16 cellular contexts compared by ENCODE assay signal in genomic region chr6:32369678-32370077, GRCh38. TPM values are rescaled to one million over a fixed set of nuclear protein-coding genes. Genes with fewer than 3 reads are reported as not detected.
A peak's percentile ranks its signal among the peaks of the same experiment; 100 is the strongest.
DNase-seq lines count a peak whose midpoint lies in the region; FAIRE-seq and TF ChIP-seq lines count a peak whose summit lies in the region.
"Had no signal": no experiment of that assay in that cellular context is flagged by ENCODE, and none has a peak within 500 bp of the region (broad histone marks: within the 10 kb centered on the region; RNA-seq: fewer than 3 reads in every experiment).

No MANE protein-coding gene starts in this region.

- H3K4me2 ChIP-seq in osteoblast (ENCODE audit: insufficient read depth, low read length): no peak overlapping the region

- peaks cover 6% of the 10 kb centered on the region for H3K4me1 ChIP-seq in osteoblast (ENCODE audit: insufficient read depth, low read length)
- H3K4me1 ChIP-seq: tibial artery had no signal

- FAIRE-seq in bronchial epithelial cell (lab: Jason Lieb, UNC): no peak

- DNase-seq in DMS53 (lab: John Stamatoyannopoulos, UW) (peak; percentile 4), DMS53 treated with DMSO at 0.1 percent for 48 hours (lab: John Stamatoyannopoulos, UW; ENCODE audit: unreplicated experiment) (no peak), HS-5 (ENCODE audit: low read depth) (peak; percentile 97), bronchial epithelial cell (ENCODE audit: low read depth) (peak; percentile 96), osteoblast (ENCODE audit: insufficient read length, low spot score, missing footprints) (peak; percentile 73), SKM-1 (lab: John Stamatoyannopoulos, UW; ENCODE audit: unreplicated experiment) (no peak), GM19238 (ENCODE audit: insufficient read length, low spot score) (no peak), type B pancreatic cell (ENCODE audit: extremely low spot score, unreplicated experiment) (no peak)
- DNase-seq: GDM1, H9, MM.1S, NCI-H774, tibial artery had no signal

- H3K36me3 ChIP-seq in bronchial epithelial cell (ENCODE audit: control insufficient read depth, insufficient read depth, low read length) (no peaks in the 10 kb centered on the region), osteoblast (ENCODE audit: insufficient read depth, low read length) (no peaks in the 10 kb centered on the region)
- H3K36me3 ChIP-seq: cardiac muscle cell, tibial artery had no signal

- H3K4me1 Mint-ChIP-seq in type B pancreatic cell (ENCODE audit: unreplicated experiment): peaks cover 6% of the 10 kb centered on the region

- no peaks in the 10 kb centered on the region for H3K9me3 ChIP-seq in osteoblast (ENCODE audit: low read depth, low read length)
- H3K9me3 ChIP-seq: tibial artery had no signal

- no peak overlapping the region for H3K4me3 Mint-ChIP-seq in type B pancreatic cell
- H3K4me3 Mint-ChIP-seq: H9 had no signal

- H3K27me3 ChIP-seq in bronchial epithelial cell (ENCODE audit: control insufficient read depth, insufficient read depth, low read length) (peaks cover 3% of the 10 kb centered on the region), osteoblast (ENCODE audit: insufficient read depth, low read length) (peaks cover 2% of the 10 kb centered on the region)
- H3K27me3 ChIP-seq: cardiac muscle cell, tibial artery had no signal

- H3K4me3 ChIP-seq in bronchial epithelial cell (ENCODE audit: low read depth, low read length) (no peak overlapping the region), osteoblast (ENCODE audit: insufficient read depth, low read length) (no peak overlapping the region)
- H3K4me3 ChIP-seq: cardiac muscle cell, tibial artery had no signal

- no peak overlapping the region for H3K27ac ChIP-seq in osteoblast (ENCODE audit: low read depth, low read length)
- H3K27ac ChIP-seq: 22Rv1, cardiac muscle cell, tibial artery had no signal

- H3K36me3 Mint-ChIP-seq in type B pancreatic cell: no peaks in the 10 kb centered on the region

- H2AFZ ChIP-seq in osteoblast (ENCODE audit: low read length): no peak overlapping the region

- TF ChIP-seq CTCF in bronchial epithelial cell (IDR thresholded peaks at IDR 0.05; ENCODE audit: insufficient read depth, low read length, severe bottlenecking) (no peak), osteoblast (IDR thresholded peaks at IDR 0.05; ENCODE audit: extremely low read depth, low read depth, low read length) (no peak), type B pancreatic cell (conservative IDR thresholded peaks at IDR 0.05) (no peak)

- peaks cover 8% of the 10 kb centered on the region for H3K27me3 Mint-ChIP-seq in type B pancreatic cell

- H3K27ac Mint-ChIP-seq in type B pancreatic cell: no peak overlapping the region
- H3K27ac Mint-ChIP-seq: H9, progenitor cell of endocrine pancreas had no signal

- peaks cover 4% of the 10 kb centered on the region for H3K9me3 Mint-ChIP-seq in type B pancreatic cell
- H3K9me3 Mint-ChIP-seq: H9 had no signal

- no peaks in the 10 kb centered on the region for H3K79me2 ChIP-seq in osteoblast (ENCODE audit: insufficient read depth, low read length)

- no peaks in the 10 kb centered on the region for H4K20me1 ChIP-seq in osteoblast (ENCODE audit: insufficient read depth, low read length)

RNA-seq across cellular contexts. Expression of gene TSBP1, which starts 2.0 kb away (rescaled TPM):
- not detected in 2 replicates for total RNA-seq in bronchial epithelial cell
- total RNA-seq in osteoblast: not detected in 2 replicates
- not detected in 2 replicates for total RNA-seq in type B pancreatic cell (ENCODE audit: low replicate concordance)
- total RNA-seq: cardiac muscle cell, H9, progenitor cell of endocrine pancreas had no signal

RNA-seq across cellular contexts. Expression of gene BTNL2, which starts 37.3 kb away (rescaled TPM):
- total RNA-seq in bronchial epithelial cell (0.13 and 0.26 TPM in 2 replicates), osteoblast (not detected in 2 replicates), type B pancreatic cell (ENCODE audit: low replicate concordance) (not detected in 2 replicates)
- total RNA-seq: cardiac muscle cell, H9, progenitor cell of endocrine pancreas had no signal

Comparison
In these comparisons a context has a peak if more than half of its experiments do, and no peak if none do; other contexts are left out.
1. DNase-seq: peak in DMS53 (single experiment), HS-5 (single experiment), bronchial epithelial cell (single experiment) and osteoblast (single experiment); none in DMS53 treated with DMSO at 0.1 percent for 48 hours (single experiment), SKM-1 (single experiment), GM19238 (single experiment) and type B pancreatic cell (single experiment).